ENCODE assay signal across 17 cellular contexts in genomic region chr6:15476631-15477380, GRCh38.
A peak's percentile ranks its signal among the peaks of the same experiment; 100 is the strongest.
DNase-seq lines count a peak whose midpoint lies in the region; ATAC-seq and TF ChIP-seq lines count a peak whose summit lies in the region.
"Had no signal": no experiment of that assay in that cellular context is flagged by ENCODE, and none has a peak within 500 bp of the region (broad histone marks: within the 10 kb centered on the region; RNA-seq: fewer than 3 reads in every experiment).

No MANE protein-coding gene starts in this region.

- no peak overlapping the region for H3K27ac ChIP-seq in endodermal cell (ENCODE audit: low read depth, low read length)
- H3K27ac ChIP-seq in muscle layer of duodenum (ENCODE audit: low read length), result peak overlapping the region; percentile 41
- H3K27ac ChIP-seq in aorta (ENCODE audit: low read depth in 1 of 2, low read length in 2 of 2), result peak overlapping the region; percentile 47 to 84

- H3K4me3 ChIP-seq in endodermal cell (ENCODE audit: low read length) (no peak overlapping the region), muscle layer of duodenum (ENCODE audit: low read depth in 1 of 2, low read length in 2 of 2) (no peak overlapping the region), aorta (ENCODE audit: low read length in 2 of 2) (no peak overlapping the region)
- H3K4me3 ChIP-seq: adrenal gland, tibial nerve had no signal

- H3K9me3 Mint-ChIP-seq in endodermal cell, result no peaks in the 10 kb centered on the region
- no peaks in the 10 kb centered on the region for H3K9me3 Mint-ChIP-seq in activated T-cell treated with anti-CD3 and anti-CD28 coated beads, Interleukin-2, amount 50 U/mL, for 24 hours
- H3K9me3 Mint-ChIP-seq: immature natural killer cell, natural killer cell had no signal

- H3K36me3 Mint-ChIP-seq in endodermal cell (ENCODE audit: low read depth), result peaks cover 36% of the 10 kb centered on the region
- peaks cover 89% of the 10 kb centered on the region for H3K36me3 Mint-ChIP-seq in activated T-cell treated with anti-CD3 and anti-CD28 coated beads, Interleukin-2, amount 50 U/mL, for 24 hours (ENCODE audit: low read depth)
- H3K36me3 Mint-ChIP-seq: immature natural killer cell, natural killer cell had no signal

- no peak for TF ChIP-seq CTCF in endodermal cell (conservative IDR thresholded peaks at IDR 0.05)

- H3K4me3 Mint-ChIP-seq in endodermal cell, result no peak overlapping the region
- no peak overlapping the region for H3K4me3 Mint-ChIP-seq in activated T-cell treated with anti-CD3 and anti-CD28 coated beads, Interleukin-2, amount 50 U/mL, for 24 hours
- H3K4me3 Mint-ChIP-seq: activated CD4-positive, alpha-beta T cell treated with anti-CD3 and anti-CD28 coated beads for 36 hours; immature natural killer cell; natural killer cell; T-helper 17 cell had no signal

- H3K27ac Mint-ChIP-seq in endodermal cell, result no peak overlapping the region
- no peak overlapping the region for H3K27ac Mint-ChIP-seq in activated T-cell treated with anti-CD3 and anti-CD28 coated beads, Interleukin-2, amount 50 U/mL, for 24 hours
- H3K27ac Mint-ChIP-seq: activated CD4-positive, alpha-beta T cell treated with anti-CD3 and anti-CD28 coated beads for 36 hours; T-helper 17 cell had no signal

- no peaks in the 10 kb centered on the region for H3K27me3 Mint-ChIP-seq in endodermal cell (ENCODE audit: insufficient read depth)
- no peaks in the 10 kb centered on the region for H3K27me3 Mint-ChIP-seq in activated T-cell treated with anti-CD3 and anti-CD28 coated beads, Interleukin-2, amount 50 U/mL, for 24 hours
- H3K27me3 Mint-ChIP-seq: activated CD4-positive, alpha-beta T cell treated with anti-CD3 and anti-CD28 coated beads for 36 hours; T-helper 17 cell had no signal

- no peak for DNase-seq in Right ventricle myocardium inferior (ENCODE audit: missing footprints)
- no peak for DNase-seq in cardiac septum (ENCODE audit: low spot score)
- DNase-seq in endodermal cell, result peak; percentile 32
- DNase-seq in aorta, result no peak
- no peak for DNase-seq in NCI-H226
- DNase-seq in activated T-cell treated with anti-CD3 and anti-CD28 coated beads, Interleukin-2, amount 50 U/mL, for 24 hours, result no peak
- DNase-seq: activated CD4-positive, alpha-beta T cell treated with anti-CD3 and anti-CD28 coated beads for 36 hours; dermis blood vessel endothelial cell; immature natural killer cell; natural killer cell; NCI-H1092 treated with DMSO at 0.1 percent for 48 hours; NCI-H446 treated with DMSO at 0.1 percent for 48 hours; T-helper 17 cell had no signal

- intact Hi-C loops in Right ventricle myocardium inferior (cut with DNase I), result no loop called here
- intact Hi-C loops in cardiac septum (cut with DNase I), result no loop called here
- intact Hi-C loops in aorta (cut with DNase I), result loop anchor here in 1 of 2 donors (10.0 kb wide), 1 partner anchor 232 kb away; the partner anchor contains the start of gene JARID2

- WGBS in endodermal cell (ENCODE audit: insufficient coverage in 1 of 2, insufficient read length in 1 of 2), 2 experiments, result 95 to 100% methylated on average over 4 to 6 of the region's 7 CpGs
- 9 to 34% methylated on average over 7 of the region's 7 CpGs for WGBS in aorta, 2 donors

- H3K27me3 ChIP-seq in endodermal cell (ENCODE audit: control insufficient read depth, insufficient read depth, low read length, poor library complexity, severe bottlenecking), result no peaks in the 10 kb centered on the region
- H3K27me3 ChIP-seq in muscle layer of duodenum (ENCODE audit: low read depth, low read length), result no peaks in the 10 kb centered on the region
- no peaks in the 10 kb centered on the region for H3K27me3 ChIP-seq in aorta (ENCODE audit: control insufficient read depth in 1 of 2, insufficient read depth in 2 of 2, low read length in 1 of 2)
- H3K27me3 ChIP-seq: adrenal gland, tibial nerve had no signal

- peaks cover 14% of the 10 kb centered on the region for H3K4me1 ChIP-seq in endodermal cell (ENCODE audit: control insufficient read depth, insufficient read depth, low read length)
- H3K4me1 ChIP-seq in muscle layer of duodenum (ENCODE audit: control insufficient read depth in 1 of 2, insufficient read depth in 2 of 2, low read length in 2 of 2), result peaks cover 6 to 21% of the 10 kb centered on the region in 2 donors
- peaks cover 7 to 13% of the 10 kb centered on the region in 2 donors for H3K4me1 ChIP-seq in aorta (ENCODE audit: control insufficient read depth in 1 of 2, insufficient read depth in 2 of 2, low read length in 2 of 2)

- H3K4me1 Mint-ChIP-seq in endodermal cell, result peaks cover 47% of the 10 kb centered on the region
- peaks cover 74% of the 10 kb centered on the region for H3K4me1 Mint-ChIP-seq in activated T-cell treated with anti-CD3 and anti-CD28 coated beads, Interleukin-2, amount 50 U/mL, for 24 hours (ENCODE audit: low read depth)

- H3K36me3 ChIP-seq in endodermal cell (ENCODE audit: control insufficient read depth, insufficient read depth, low read length) (peaks cover 54% of the 10 kb centered on the region), muscle layer of duodenum (ENCODE audit: control insufficient read depth in 1 of 2, insufficient read depth in 2 of 2, low read length in 2 of 2) (peaks cover 0 to 5% of the 10 kb centered on the region in 2 donors), aorta (ENCODE audit: control insufficient read depth in 1 of 2, insufficient read depth in 2 of 2, low read length in 1 of 2) (no peaks in the 10 kb centered on the region)
- H3K36me3 ChIP-seq: adrenal gland, tibial nerve had no signal

- no peak overlapping the region for H3K9ac ChIP-seq in endodermal cell (ENCODE audit: extremely low read depth, low read length, poor library complexity, severe bottlenecking)

- ATAC-seq in Right ventricle myocardium inferior (peak; percentile 27), aorta (ENCODE audit: low FRiP score) (peak; percentile 39), HG02571 (IDR thresholded peaks at IDR 0.05; ENCODE audit: unreplicated experiment) (no peak)
- ATAC-seq: activated CD4-positive, alpha-beta T cell treated with anti-CD3 and anti-CD28 coated beads for 36 hours; natural killer cell; T-helper 17 cell had no signal

- H3K9me3 ChIP-seq in endodermal cell (ENCODE audit: control insufficient read depth, low read length) (no peaks in the 10 kb centered on the region), muscle layer of duodenum (ENCODE audit: control insufficient read depth in 1 of 2, low read length in 2 of 2) (no peaks in the 10 kb centered on the region), aorta (ENCODE audit: control insufficient read depth, low read length) (no peaks in the 10 kb centered on the region)
- H3K9me3 ChIP-seq: adrenal gland, tibial nerve had no signal
